In genomic region chr17:43905985-43906852, GRCh38 we compare ENCODE assay signal across 8 cellular contexts. TPM values are rescaled to one million over a fixed set of nuclear protein-coding genes. Genes with fewer than 3 reads are reported as not detected.
DNase-seq lines count a peak whose midpoint lies in the region; ATAC-seq and TF ChIP-seq lines count a peak whose summit lies in the region.

No MANE protein-coding gene starts in this region.

- no peaks in the 10 kb centered on the region for H3K9me3 ChIP-seq in colonic mucosa

- peak; percentile 50 for DNase-seq in activated CD8-positive, alpha-beta memory T cell treated with anti-CD3 and anti-CD28 coated beads, Interleukin-2, amount 50 U/mL, for 4 hours
- no peak for DNase-seq in activated CD8-positive, alpha-beta memory T cell treated with anti-CD3 and anti-CD28 coated beads, Interleukin-2, amount 50 U/mL, for 48 hours
- DNase-seq in colonic mucosa (peak; percentile 58), kidney tubule cell (ENCODE audit: low spot score) (peak; percentile 48), GM19238 (ENCODE audit: insufficient read length, low spot score) (no peak)
- peak; percentile 34 for DNase-seq in stimulated activated CD4-positive, alpha-beta T cell treated with anti-CD3 and anti-CD28 coated beads, Interleukin-2, amount 100 ng/mL, for 24 hours

- H3K27me3 ChIP-seq in colonic mucosa: peaks cover 44% of the 10 kb centered on the region

- no peak overlapping the region for H3K27ac ChIP-seq in colonic mucosa

- ATAC-seq in GM18861 (IDR thresholded peaks at IDR 0.05; ENCODE audit: unreplicated experiment): no peak

- H3K4me1 ChIP-seq in colonic mucosa: peaks cover 11% of the 10 kb centered on the region

- TF ChIP-seq CTCF in colonic mucosa (IDR thresholded peaks at IDR 0.05): no peak

- H3K36me3 ChIP-seq in colonic mucosa: no peaks in the 10 kb centered on the region

- H3K4me3 ChIP-seq in colonic mucosa: peak overlapping the region; percentile 43

- H3K27ac Mint-ChIP-seq in T-helper 1 cell treated with Interleukin-12 subunit alpha and Interleukin-12 subunit beta and Interleukin-4 antibody, amounts not matched to agents 30 μg/mL and 1 μg/mL, for 36 hours: no peak overlapping the region

- H3K36me3 Mint-ChIP-seq in T-helper 1 cell treated with Interleukin-12 subunit alpha and Interleukin-12 subunit beta and Interleukin-4 antibody, amounts not matched to agents 30 μg/mL and 1 μg/mL, for 36 hours (ENCODE audit: low read depth): no peaks in the 10 kb centered on the region

- peaks cover 56% of the 10 kb centered on the region for H3K27me3 Mint-ChIP-seq in T-helper 1 cell treated with Interleukin-12 subunit alpha and Interleukin-12 subunit beta and Interleukin-4 antibody, amounts not matched to agents 30 μg/mL and 1 μg/mL, for 36 hours (ENCODE audit: low read depth)

- intact Hi-C loops in colonic mucosa (cut with DNase I): no loop called here

- H3K4me3 Mint-ChIP-seq in T-helper 1 cell treated with Interleukin-12 subunit alpha and Interleukin-12 subunit beta and Interleukin-4 antibody, amounts not matched to agents 30 μg/mL and 1 μg/mL, for 36 hours: peak overlapping the region; percentile 58

- peaks cover 4% of the 10 kb centered on the region for H3K4me1 Mint-ChIP-seq in T-helper 1 cell treated with Interleukin-12 subunit alpha and Interleukin-12 subunit beta and Interleukin-4 antibody, amounts not matched to agents 30 μg/mL and 1 μg/mL, for 36 hours (ENCODE audit: low read depth)

- peak overlapping the region; percentile 26 to 37 for H3K9ac ChIP-seq in colonic mucosa (ENCODE audit: low read depth in 2 of 2, low read length in 2 of 2)

- no peaks in the 10 kb centered on the region for H3K9me3 Mint-ChIP-seq in T-helper 1 cell treated with Interleukin-12 subunit alpha and Interleukin-12 subunit beta and Interleukin-4 antibody, amounts not matched to agents 30 μg/mL and 1 μg/mL, for 36 hours

RNA-seq across cellular contexts. Expression of gene MPP2, which starts 1.1 kb away (rescaled TPM):
- total RNA-seq in colonic mucosa: 1 to 10 TPM; 1.1 to 2.8 TPM

RNA-seq across cellular contexts. Expression of gene PPY, which starts 36.1 kb away (rescaled TPM):
- under 1 TPM in 1 of 2 donors, not detected in 1; 0.49 TPM for total RNA-seq in colonic mucosa

RNA-seq across cellular contexts. Expression of gene PYY, which starts 47.5 kb away (rescaled TPM):
- total RNA-seq in colonic mucosa: 100 to 1,000 TPM in 1 of 2 donors, 10 to 100 TPM in 1; 73.8 to 258 TPM

RNA-seq across cellular contexts. Expression of gene CD300LG, which starts 59.2 kb away (rescaled TPM):
- under 1 TPM in 1 of 2 donors, not detected in 1; 0.32 TPM for total RNA-seq in colonic mucosa

Comparison
In these comparisons a context has a peak if more than half of its experiments do, and no peak if none do; other contexts are left out.
1. DNase-seq: peak in activated CD8-positive, alpha-beta memory T cell treated with anti-CD3 and anti-CD28 coated beads, Interleukin-2, amount 50 U/mL, for 4 hours (single experiment), colonic mucosa (single experiment), kidney tubule cell (single experiment) and stimulated activated CD4-positive, alpha-beta T cell treated with anti-CD3 and anti-CD28 coated beads, Interleukin-2, amount 100 ng/mL, for 24 hours (2 of 2); none in activated CD8-positive, alpha-beta memory T cell treated with anti-CD3 and anti-CD28 coated beads, Interleukin-2, amount 50 U/mL, for 48 hours (single experiment) and GM19238 (single experiment).